Comparison of ENCODE assay signal across 9 cellular contexts in genomic region chrX:112147206-112147605, GRCh38.
DNase-seq lines count a peak whose midpoint lies in the region; ATAC-seq and TF ChIP-seq lines count a peak whose summit lies in the region.
"Had no signal": no experiment of that assay in that cellular context is flagged by ENCODE, and none has a peak within 500 bp of the region (broad histone marks: within the 10 kb centered on the region; RNA-seq: fewer than 3 reads in every experiment).

No MANE protein-coding gene starts in this region.

- TF ChIP-seq CTCF in AG09309 (IDR thresholded peaks at IDR 0.05; ENCODE audit: control insufficient read depth, insufficient read depth, low read depth, low read length, missing control alignments) (peak; percentile 44), RWPE1 (conservative IDR thresholded peaks at IDR 0.05; ENCODE audit: low read depth) (no peak), sigmoid colon (IDR thresholded peaks at IDR 0.05) (no peak)

- H3K4me1 ChIP-seq in iPS DF 6.9 (ENCODE audit: control insufficient read depth, insufficient read depth, low read length) (no peaks in the 10 kb centered on the region), sigmoid colon (no peaks in the 10 kb centered on the region)

- DNase-seq in AG09309 (ENCODE audit: low read depth) (no peak), RWPE1 (ENCODE audit: low spot score) (peak; percentile 1), iPS DF 6.9 (ENCODE audit: low read depth, low spot score) (peak; percentile 13), sigmoid colon (no peak)
- DNase-seq in activated CD4-positive, alpha-beta memory T cell treated with anti-CD3 and anti-CD28 coated beads, Interleukin-2, amount 10 ng/mL, durations not matched to agents 7 days and 5 days: no peak
- no peak for DNase-seq in stimulated activated naive CD4-positive, alpha-beta T cell treated with Interleukin-2 at 50 U/mL for 16 hours (lab: John Stamatoyannopoulos, UW)
- DNase-seq: NK-92 treated with Interleukin-12 subunit alpha and Interleukin-12 subunit beta, amount 100 ng/mL, for 24 hours had no signal

- POLR2A ChIA-PET in RWPE1 (lab: Yijun Ruan, JAX; ENCODE audit: low non-redundant PET): no interaction called here
- POLR2A ChIA-PET in activated CD4-positive, alpha-beta memory T cell treated with anti-CD3 and anti-CD28 coated beads, Interleukin-2, amount 10 ng/mL, durations not matched to agents 7 days and 5 days (lab: Charles Lee): no interaction called here

- no peak for TF ChIP-seq EP300 in sigmoid colon (IDR thresholded peaks at IDR 0.05)

- H3K4me3 ChIP-seq in AG09309 (ENCODE audit: control insufficient read depth, low read depth, low read length) (no peak overlapping the region), iPS DF 6.9 (ENCODE audit: low read length) (no peak overlapping the region), sigmoid colon (no peak overlapping the region)

- intact Hi-C loops in sigmoid colon (cut with DNase I): loop anchor here (5.0 kb wide), 1 partner anchor 275 kb away; no protein-coding TSS in a partner anchor

- CTCF ChIA-PET in RWPE1 (lab: Yijun Ruan, JAX): no interaction called here
- CTCF ChIA-PET in activated CD4-positive, alpha-beta memory T cell treated with anti-CD3 and anti-CD28 coated beads, Interleukin-2, amount 10 ng/mL, durations not matched to agents 7 days and 5 days (lab: Charles Lee): no interaction called here

- TF ChIP-seq POLR2A in sigmoid colon (IDR thresholded peaks at IDR 0.05): no peak

- H3K27me3 Mint-ChIP-seq in activated CD4-positive, alpha-beta memory T cell treated with anti-CD3 and anti-CD28 coated beads, Interleukin-2, amount 10 ng/mL, durations not matched to agents 7 days and 5 days: no peaks in the 10 kb centered on the region

- no peaks in the 10 kb centered on the region for H3K9me3 ChIP-seq in iPS DF 6.9 (ENCODE audit: control insufficient read depth, insufficient read depth, low read length)
- H3K9me3 ChIP-seq in sigmoid colon: no peaks in the 10 kb centered on the region

- no peak overlapping the region for H3K27ac ChIP-seq in RWPE1
- H3K27ac ChIP-seq in iPS DF 6.9 (ENCODE audit: low read length): no peak overlapping the region
- H3K27ac ChIP-seq in sigmoid colon: no peak overlapping the region

- ATAC-seq in GM19351 (IDR thresholded peaks at IDR 0.05; ENCODE audit: unreplicated experiment) (peak; percentile 59), GM18868 (IDR thresholded peaks at IDR 0.05; ENCODE audit: unreplicated experiment) (no peak)

- H3K4me1 Mint-ChIP-seq in activated CD4-positive, alpha-beta memory T cell treated with anti-CD3 and anti-CD28 coated beads, Interleukin-2, amount 10 ng/mL, durations not matched to agents 7 days and 5 days: no peaks in the 10 kb centered on the region

- no CpG with 5 or more reads among the region's 2 CpGs for WGBS in iPS DF 6.9 (ENCODE audit: insufficient coverage, insufficient read length)
- WGBS in sigmoid colon, 2 donors: 23 to 26% methylated on average over 2 of the region's 2 CpGs

- H3K4me3 Mint-ChIP-seq in activated CD4-positive, alpha-beta memory T cell treated with anti-CD3 and anti-CD28 coated beads, Interleukin-2, amount 10 ng/mL, durations not matched to agents 7 days and 5 days: no peak overlapping the region

- H3K27ac Mint-ChIP-seq in activated CD4-positive, alpha-beta memory T cell treated with anti-CD3 and anti-CD28 coated beads, Interleukin-2, amount 10 ng/mL, durations not matched to agents 7 days and 5 days: no peak overlapping the region

- no peaks in the 10 kb centered on the region for H3K9me3 Mint-ChIP-seq in activated CD4-positive, alpha-beta memory T cell treated with anti-CD3 and anti-CD28 coated beads, Interleukin-2, amount 10 ng/mL, durations not matched to agents 7 days and 5 days

- H3K36me3 ChIP-seq in iPS DF 6.9 (ENCODE audit: control insufficient read depth, insufficient read depth, low read length): no peaks in the 10 kb centered on the region
- no peaks in the 10 kb centered on the region for H3K36me3 ChIP-seq in sigmoid colon

- H3K27me3 ChIP-seq in iPS DF 6.9 (ENCODE audit: control insufficient read depth, insufficient read depth, low read length) (no peaks in the 10 kb centered on the region), sigmoid colon (peaks cover 0 to 3% (median 0%) of the 10 kb centered on the region in 3 donors)

- no peaks in the 10 kb centered on the region for H3K36me3 Mint-ChIP-seq in activated CD4-positive, alpha-beta memory T cell treated with anti-CD3 and anti-CD28 coated beads, Interleukin-2, amount 10 ng/mL, durations not matched to agents 7 days and 5 days (ENCODE audit: low read depth)

Comparison
In these comparisons a context has a peak if more than half of its experiments do, and no peak if none do; other contexts are left out.
1. DNase-seq: peak in RWPE1 (single experiment) and iPS DF 6.9 (single experiment); none in AG09309 (single experiment), activated CD4-positive, alpha-beta memory T cell treated with anti-CD3 and anti-CD28 coated beads, Interleukin-2, amount 10 ng/mL, durations not matched to agents 7 days and 5 days (single experiment), stimulated activated naive CD4-positive, alpha-beta T cell treated with Interleukin-2 at 50 U/mL for 16 hours (single experiment) and sigmoid colon (single experiment).